In the genomic region with DNA sequence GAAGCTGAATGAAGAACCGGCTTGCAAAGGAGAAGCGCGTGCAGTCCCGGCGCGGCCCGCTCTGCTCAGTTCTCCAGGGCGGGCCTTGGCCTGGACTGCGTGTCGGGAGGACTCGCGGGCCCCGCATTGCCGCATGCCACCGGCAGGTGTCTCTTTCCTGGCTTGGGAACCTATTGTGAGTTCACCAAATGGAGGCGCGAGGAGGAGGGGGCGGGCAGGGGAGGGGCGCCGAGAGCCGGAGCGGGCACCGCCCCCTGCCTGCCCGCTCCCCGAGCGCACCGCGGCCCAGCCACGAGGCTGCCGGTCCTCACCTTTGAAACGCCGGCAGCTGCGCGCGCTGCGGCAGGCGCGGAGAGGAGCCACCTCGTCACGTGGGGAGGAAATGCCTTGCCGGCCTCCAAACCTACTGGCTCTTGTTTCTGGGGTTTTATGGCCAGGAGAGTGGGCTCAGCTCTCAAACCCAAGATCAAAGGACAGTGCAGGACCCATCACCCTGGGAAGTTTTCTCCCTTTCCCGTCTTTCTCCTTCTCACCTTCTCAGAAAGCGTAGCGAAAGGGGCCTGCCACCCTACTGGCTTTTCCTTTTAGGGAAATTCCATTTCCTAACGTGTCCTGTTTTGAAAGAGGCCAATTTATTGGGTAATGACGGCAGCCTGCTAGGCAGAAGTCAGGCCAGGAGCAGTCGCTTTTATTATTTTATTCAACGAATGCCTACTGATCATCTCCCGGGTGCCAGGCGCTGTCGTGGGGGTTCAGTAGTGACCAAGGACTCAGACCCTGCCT, we compare ENCODE assay signal across 1 cellular context.
TF ChIP-seq lines count a peak whose summit lies in the region.

No MANE protein-coding gene starts in this region.

TF ChIP-seq in HEK293, 187 proteins besides CTCF, POLR2A, EP300 and RAD21 (continued from another document):
- TF ChIP-seq, protein P1, sequence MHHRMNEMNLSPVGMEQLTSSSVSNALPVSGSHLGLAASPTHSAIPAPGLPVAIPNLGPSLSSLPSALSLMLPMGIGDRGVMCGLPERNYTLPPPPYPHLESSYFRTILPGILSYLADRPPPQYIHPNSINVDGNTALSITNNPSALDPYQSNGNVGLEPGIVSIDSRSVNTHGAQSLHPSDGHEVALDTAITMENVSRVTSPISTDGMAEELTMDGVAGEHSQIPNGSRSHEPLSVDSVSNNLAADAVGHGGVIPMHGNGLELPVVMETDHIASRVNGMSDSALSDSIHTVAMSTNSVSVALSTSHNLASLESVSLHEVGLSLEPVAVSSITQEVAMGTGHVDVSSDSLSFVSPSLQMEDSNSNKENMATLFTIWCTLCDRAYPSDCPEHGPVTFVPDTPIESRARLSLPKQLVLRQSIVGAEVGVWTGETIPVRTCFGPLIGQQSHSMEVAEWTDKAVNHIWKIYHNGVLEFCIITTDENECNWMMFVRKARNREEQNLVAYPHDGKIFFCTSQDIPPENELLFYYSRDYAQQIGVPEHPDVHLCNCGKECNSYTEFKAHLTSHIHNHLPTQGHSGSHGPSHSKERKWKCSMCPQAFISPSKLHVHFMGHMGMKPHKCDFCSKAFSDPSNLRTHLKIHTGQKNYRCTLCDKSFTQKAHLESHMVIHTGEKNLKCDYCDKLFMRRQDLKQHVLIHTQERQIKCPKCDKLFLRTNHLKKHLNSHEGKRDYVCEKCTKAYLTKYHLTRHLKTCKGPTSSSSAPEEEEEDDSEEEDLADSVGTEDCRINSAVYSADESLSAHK (tag by site-specific recombination; IDR thresholded peaks at IDR 0.05), result no peak
- TF ChIP-seq ZNF530 (tag by site-specific recombination; IDR thresholded peaks at IDR 0.05; ENCODE audit: low read depth), result no peak
- no peak for TF ChIP-seq ZNF423 (tag by site-specific recombination; IDR thresholded peaks at IDR 0.05)
- TF ChIP-seq ZNF654 (tag by site-specific recombination; IDR thresholded peaks at IDR 0.05; ENCODE audit: low read depth), result no peak
- peak; percentile 76; the same call in 1 of the 2 replicates for TF ChIP-seq ZNF394 (tag by site-specific recombination; IDR thresholded peaks at IDR 0.05; ENCODE audit: borderline replicate concordance)
- TF ChIP-seq HOXD13 (CRISPR knock-in tag; IDR thresholded peaks at IDR 0.05; ENCODE audit: borderline replicate concordance), result no peak
- TF ChIP-seq MZF1 (tag by site-specific recombination; IDR thresholded peaks at IDR 0.05; ENCODE audit: borderline replicate concordance), result no peak
- TF ChIP-seq, protein P2, sequence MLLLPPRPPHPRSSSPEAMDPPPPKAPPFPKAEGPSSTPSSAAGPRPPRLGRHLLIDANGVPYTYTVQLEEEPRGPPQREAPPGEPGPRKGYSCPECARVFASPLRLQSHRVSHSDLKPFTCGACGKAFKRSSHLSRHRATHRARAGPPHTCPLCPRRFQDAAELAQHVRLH (tag by site-specific recombination; IDR thresholded peaks at IDR 0.05), result no peak
- no peak for TF ChIP-seq ZFP41 (tag by site-specific recombination; IDR thresholded peaks at IDR 0.05; ENCODE audit: borderline replicate concordance)
- TF ChIP-seq, protein P3, sequence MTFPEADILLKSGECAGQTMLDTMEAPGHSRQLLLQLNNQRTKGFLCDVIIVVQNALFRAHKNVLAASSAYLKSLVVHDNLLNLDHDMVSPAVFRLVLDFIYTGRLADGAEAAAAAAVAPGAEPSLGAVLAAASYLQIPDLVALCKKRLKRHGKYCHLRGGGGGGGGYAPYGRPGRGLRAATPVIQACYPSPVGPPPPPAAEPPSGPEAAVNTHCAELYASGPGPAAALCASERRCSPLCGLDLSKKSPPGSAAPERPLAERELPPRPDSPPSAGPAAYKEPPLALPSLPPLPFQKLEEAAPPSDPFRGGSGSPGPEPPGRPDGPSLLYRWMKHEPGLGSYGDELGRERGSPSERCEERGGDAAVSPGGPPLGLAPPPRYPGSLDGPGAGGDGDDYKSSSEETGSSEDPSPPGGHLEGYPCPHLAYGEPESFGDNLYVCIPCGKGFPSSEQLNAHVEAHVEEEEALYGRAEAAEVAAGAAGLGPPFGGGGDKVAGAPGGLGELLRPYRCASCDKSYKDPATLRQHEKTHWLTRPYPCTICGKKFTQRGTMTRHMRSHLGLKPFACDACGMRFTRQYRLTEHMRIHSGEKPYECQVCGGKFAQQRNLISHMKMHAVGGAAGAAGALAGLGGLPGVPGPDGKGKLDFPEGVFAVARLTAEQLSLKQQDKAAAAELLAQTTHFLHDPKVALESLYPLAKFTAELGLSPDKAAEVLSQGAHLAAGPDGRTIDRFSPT (tag by site-specific recombination; IDR thresholded peaks at IDR 0.05), result no peak
- no peak for TF ChIP-seq OSR2 (tag by site-specific recombination; IDR thresholded peaks at IDR 0.05)
- TF ChIP-seq GLI4 (tag by site-specific recombination; IDR thresholded peaks at IDR 0.05), result no peak
- no peak for TF ChIP-seq GFI1B (tag by site-specific recombination; IDR thresholded peaks at IDR 0.05)
- no peak for TF ChIP-seq ZNF157 (tag by site-specific recombination; IDR thresholded peaks at IDR 0.05)
- TF ChIP-seq ZNF121 (tag by site-specific recombination; IDR thresholded peaks at IDR 0.05), result no peak
- no peak for TF ChIP-seq ZNF785 (tag by site-specific recombination; IDR thresholded peaks at IDR 0.05)
- TF ChIP-seq TRIM28 (IDR thresholded peaks at IDR 0.05; ENCODE audit: borderline replicate concordance, low read length), result no peak
- no peak for TF ChIP-seq ZNF747 (tag by site-specific recombination; IDR thresholded peaks at IDR 0.05)
- peak; percentile 52; the same call in 1 of the 2 replicates for TF ChIP-seq ZNF76 (tag by site-specific recombination; IDR thresholded peaks at IDR 0.05; ENCODE audit: borderline replicate concordance, low read depth)
- peak; percentile 61 for TF ChIP-seq PRDM1 (tag by site-specific recombination; IDR thresholded peaks at IDR 0.05)
- TF ChIP-seq ZNF610 (tag by site-specific recombination; IDR thresholded peaks at IDR 0.05; ENCODE audit: borderline replicate concordance), result no peak
- TF ChIP-seq ZNF777 (tag by site-specific recombination; IDR thresholded peaks at IDR 0.05; ENCODE audit: borderline replicate concordance), result no peak
- no peak for TF ChIP-seq ZNF473 (tag by site-specific recombination; IDR thresholded peaks at IDR 0.05)
- no peak for TF ChIP-seq ZBTB8A (tag by site-specific recombination; IDR thresholded peaks at IDR 0.05)
- TF ChIP-seq ZNF341 (tag by site-specific recombination; IDR thresholded peaks at IDR 0.05; ENCODE audit: low read depth), result no peak
